In the genomic region with DNA sequence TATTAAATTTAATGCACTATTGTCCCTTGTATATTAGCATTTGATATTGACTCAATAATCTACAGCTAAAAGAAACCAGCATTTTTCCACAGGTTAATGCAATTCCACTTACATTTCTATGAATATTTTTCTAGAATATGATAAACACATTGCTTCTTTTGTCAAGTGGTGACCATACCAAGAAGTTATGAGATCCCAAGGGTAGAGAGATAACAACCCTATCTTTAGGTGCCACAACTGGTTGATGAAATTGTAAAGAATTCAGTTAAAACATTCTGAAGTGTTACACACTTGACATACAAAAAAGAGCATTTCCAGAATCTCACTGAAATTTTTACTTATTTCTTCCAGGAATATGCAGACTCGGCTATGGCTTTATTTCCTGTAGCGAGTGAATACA, we compare ENCODE assay signal across 9 cellular contexts. TPM values are rescaled to one million over a fixed set of nuclear protein-coding genes. Genes with fewer than 3 reads are reported as not detected.
"Had no signal": no experiment of that assay in that cellular context is flagged by ENCODE, and none has a peak within 500 bp of the region (broad histone marks: within the 10 kb centered on the region; RNA-seq: fewer than 3 reads in every experiment).

No MANE protein-coding gene starts in this region.

- H3K4me3 ChIP-seq: GM23338 had no signal

- FAIRE-seq: H1, H54, HepG2 had no signal

- H2AFZ ChIP-seq: GM23338 had no signal

- DNase-seq: H9, HCEC 1CT had no signal

- H3K9me3 Mint-ChIP-seq: GM23338, H9, IgD-negative memory B cell had no signal

- H3K4me1 Mint-ChIP-seq: IgD-negative memory B cell had no signal

- H3K27ac Mint-ChIP-seq: GM23338, H9, IgD-negative memory B cell had no signal

- H3K4me2 ChIP-seq: GM23338 had no signal

- H3K27me3 Mint-ChIP-seq: IgD-negative memory B cell had no signal

- H3K27ac ChIP-seq: HL-60 had no signal

- ATAC-seq: GM23338, HepG2 had no signal

- H3K4me3 Mint-ChIP-seq: GM23338, H9, IgD-negative memory B cell had no signal

RNA-seq across cellular contexts. Expression of a gene that starts 56.0 kb away (rescaled TPM):
- total RNA-seq: H1, H9, HT1080 had no signal
- polyA plus RNA-seq: H1, IgD-negative memory B cell had no signal

RNA-seq across cellular contexts. Expression of a gene that starts 56.1 kb away (rescaled TPM):
- total RNA-seq: GM23338, H1, H9, HT1080 had no signal
- polyA plus RNA-seq: H1, IgD-negative memory B cell had no signal
